Comparison of ENCODE assay signal across 1 cellular context in genomic region chr13:75963318-75963717, GRCh38.
TF ChIP-seq lines count a peak whose summit lies in the region.

No MANE protein-coding gene starts in this region.

TF ChIP-seq in WTC11, 78 proteins besides CTCF, POLR2A, EP300 and RAD21 (continued from another document):
- no peak for TF ChIP-seq ARID4B (CRISPR knock-in tag; IDR thresholded peaks at IDR 0.05; ENCODE audit: borderline replicate concordance)
- no peak for TF ChIP-seq ZBTB21 (CRISPR knock-in tag; IDR thresholded peaks at IDR 0.05; ENCODE audit: borderline replicate concordance)
- TF ChIP-seq RELA (CRISPR knock-in tag; IDR thresholded peaks at IDR 0.05; ENCODE audit: borderline replicate concordance): no peak
